ENCODE assay signal across 10 cellular contexts in the genomic region with DNA sequence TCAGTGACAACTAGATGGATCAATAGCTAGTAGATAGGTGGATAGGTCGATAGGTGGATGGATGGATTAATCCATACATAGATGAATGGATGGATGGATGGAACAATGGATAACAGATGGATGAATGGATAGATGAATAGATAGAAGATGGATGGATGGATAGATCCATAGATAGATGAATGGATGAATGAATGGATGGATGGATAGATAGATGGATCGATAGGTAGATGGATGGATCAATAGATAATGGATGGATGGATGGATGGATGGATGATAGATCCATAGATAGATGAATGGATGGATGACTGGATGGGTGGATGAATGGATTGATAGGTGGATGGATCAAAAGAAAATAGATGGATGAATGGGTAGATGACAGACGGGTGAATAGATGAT. TPM values are rescaled to one million over a fixed set of nuclear protein-coding genes. Genes with fewer than 3 reads are reported as not detected.
"Had no signal": no experiment of that assay in that cellular context is flagged by ENCODE, and none has a peak within 500 bp of the region (broad histone marks: within the 10 kb centered on the region; RNA-seq: fewer than 3 reads in every experiment).

No MANE protein-coding gene starts in this region.

- H3K4me1 ChIP-seq: HAP-1 had no signal

- FAIRE-seq: K562 had no signal

- H3K4me3 ChIP-seq: GM23248, HAP-1, K562 had no signal

- H3K27ac Mint-ChIP-seq: HFFc6 had no signal

- DNase-seq: GM23248, GOT3, HFFc6, IMR-90, KG1 had no signal

- H3K36me3 ChIP-seq: HAP-1 had no signal

- H3K4me3 Mint-ChIP-seq: HFFc6 had no signal

- H3K27ac ChIP-seq: GM23248 had no signal

- ATAC-seq: HCT116, K562 had no signal

RNA-seq across cellular contexts. Expression of a gene that starts 5.1 kb away (rescaled TPM):
- total RNA-seq: GM23248, H4, HFFc6, HT-29, IMR-90, K562 had no signal
